In the genomic region with DNA sequence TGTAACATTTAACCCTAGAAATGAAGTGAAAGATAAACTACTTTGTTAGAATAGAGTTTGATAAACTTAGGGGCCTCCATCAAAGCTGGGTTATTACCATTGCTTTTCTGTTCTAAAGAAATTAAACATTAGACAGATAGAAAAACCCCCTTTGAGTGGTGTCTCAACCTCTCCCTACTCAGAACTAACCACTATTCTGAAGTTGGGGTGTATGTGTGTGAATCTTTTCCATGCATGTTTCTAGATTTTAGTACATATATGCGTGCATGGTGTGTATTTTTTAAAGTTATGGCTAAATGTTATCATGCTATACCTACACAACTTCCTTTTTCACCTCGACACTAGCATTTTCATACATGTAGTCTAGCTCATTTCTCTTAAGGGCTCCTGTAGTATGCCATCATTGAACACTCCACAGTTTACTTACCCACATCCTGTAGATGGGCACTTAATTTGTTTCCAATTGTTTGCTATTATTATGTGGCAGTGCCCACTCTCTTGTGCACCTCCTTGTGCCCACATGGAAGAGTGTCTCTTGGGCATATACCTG, we compare ENCODE assay signal across 19 cellular contexts.
"Had no signal": no experiment of that assay in that cellular context is flagged by ENCODE, and none has a peak within 500 bp of the region (broad histone marks: within the 10 kb centered on the region; RNA-seq: fewer than 3 reads in every experiment).

No MANE protein-coding gene starts in this region.

- H3K27ac ChIP-seq: epithelial cell of prostate, esophagus muscularis mucosa, gastrocnemius medialis, heart right ventricle, neutrophil, right atrium auricular region, sigmoid colon, skin epidermis, tibial artery, upper lobe of left lung, uterus had no signal

- DNase-seq: effector memory CD8-positive, alpha-beta T cell; gastrocnemius medialis; heart right ventricle; hypothalamus; islet precursor cell; mucosa of descending colon; naive thymus-derived CD8-positive, alpha-beta T cell; posterior cingulate gyrus; sigmoid colon; stimulated activated naive CD4-positive, alpha-beta T cell treated with Interleukin-2 at 50 U/mL for 16 hours; tibial artery; upper lobe of left lung; uterus had no signal

- H3K4me3 ChIP-seq: esophagus muscularis mucosa, gastrocnemius medialis, heart right ventricle, mucosa of descending colon, right atrium auricular region, sigmoid colon, skin epidermis, tibial artery, upper lobe of left lung, uterus had no signal

- H3K27ac Mint-ChIP-seq: effector memory CD8-positive, alpha-beta T cell had no signal

- H3K4me3 Mint-ChIP-seq: effector memory CD8-positive, alpha-beta T cell; naive thymus-derived CD8-positive, alpha-beta T cell had no signal

- H3K27me3 ChIP-seq: esophagus muscularis mucosa, gastrocnemius medialis, heart right ventricle, neutrophil, right atrium auricular region, sigmoid colon, tibial artery, upper lobe of left lung, uterus had no signal

- ATAC-seq: effector memory CD8-positive, alpha-beta T cell; gastrocnemius medialis; heart right ventricle; left lobe of liver; mucosa of descending colon; naive thymus-derived CD8-positive, alpha-beta T cell had no signal

- H3K9me3 Mint-ChIP-seq: effector memory CD8-positive, alpha-beta T cell had no signal

- H3K27me3 Mint-ChIP-seq: effector memory CD8-positive, alpha-beta T cell; naive thymus-derived CD8-positive, alpha-beta T cell had no signal
